In the genomic region with DNA sequence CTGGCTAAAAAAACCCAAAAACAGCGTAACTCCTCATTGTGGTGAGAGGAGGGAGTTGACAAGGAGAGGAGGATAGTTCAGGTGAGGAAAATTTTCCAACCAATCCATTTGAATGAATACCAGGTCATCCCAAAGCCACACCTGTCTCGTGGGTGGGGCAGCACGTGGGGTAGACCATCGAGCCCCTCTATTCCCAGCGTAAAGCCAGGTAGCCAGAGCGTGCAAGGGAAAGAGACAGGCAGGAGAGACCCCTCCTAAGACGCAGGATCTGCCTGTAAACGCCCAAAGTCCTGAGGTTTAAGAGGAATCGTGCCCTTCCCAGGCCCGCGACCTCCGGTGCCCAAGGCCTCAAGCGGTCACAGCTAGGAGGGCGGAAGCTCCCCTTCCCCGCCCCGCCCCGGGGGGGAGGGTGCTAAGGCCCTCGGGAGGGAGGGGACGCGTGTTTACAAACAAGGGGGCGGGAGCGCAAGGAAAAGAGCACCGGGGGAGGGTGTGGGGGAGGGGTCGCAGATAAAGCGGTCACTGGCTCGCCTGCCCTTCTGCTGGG, we compare ENCODE assay signal across 1 cellular context.
A peak's percentile ranks its signal among the peaks of the same experiment; 100 is the strongest.
TF ChIP-seq lines count a peak whose summit lies in the region.

No MANE protein-coding gene starts in this region.

TF ChIP-seq in K562, 482 proteins besides CTCF, POLR2A, EP300 and RAD21 (continued from another document and continues in another):
- TF ChIP-seq, protein P1, sequence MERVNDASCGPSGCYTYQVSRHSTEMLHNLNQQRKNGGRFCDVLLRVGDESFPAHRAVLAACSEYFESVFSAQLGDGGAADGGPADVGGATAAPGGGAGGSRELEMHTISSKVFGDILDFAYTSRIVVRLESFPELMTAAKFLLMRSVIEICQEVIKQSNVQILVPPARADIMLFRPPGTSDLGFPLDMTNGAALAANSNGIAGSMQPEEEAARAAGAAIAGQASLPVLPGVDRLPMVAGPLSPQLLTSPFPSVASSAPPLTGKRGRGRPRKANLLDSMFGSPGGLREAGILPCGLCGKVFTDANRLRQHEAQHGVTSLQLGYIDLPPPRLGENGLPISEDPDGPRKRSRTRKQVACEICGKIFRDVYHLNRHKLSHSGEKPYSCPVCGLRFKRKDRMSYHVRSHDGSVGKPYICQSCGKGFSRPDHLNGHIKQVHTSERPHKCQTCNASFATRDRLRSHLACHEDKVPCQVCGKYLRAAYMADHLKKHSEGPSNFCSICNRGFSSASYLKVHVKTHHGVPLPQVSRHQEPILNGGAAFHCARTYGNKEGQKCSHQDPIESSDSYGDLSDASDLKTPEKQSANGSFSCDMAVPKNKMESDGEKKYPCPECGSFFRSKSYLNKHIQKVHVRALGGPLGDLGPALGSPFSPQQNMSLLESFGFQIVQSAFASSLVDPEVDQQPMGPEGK (CRISPR knock-in tag; IDR thresholded peaks at IDR 0.05; ENCODE audit: borderline replicate concordance) = no peak
- TF ChIP-seq LEF1 (IDR thresholded peaks at IDR 0.05) (0 out of 2 replicates have a peak, but pooled peaks have one; percentile 66), GATAD2A (IDR thresholded peaks at IDR 0.05) (no peak), HDAC2 (IDR thresholded peaks at IDR 0.05) (peak; percentile 66; the same call in 1 of the 2 replicates), KLF16 (IDR thresholded peaks at IDR 0.05) (0 out of 2 replicates have a peak, but pooled peaks have one; percentile 26), FOXP1 (CRISPR knock-in tag; IDR thresholded peaks at IDR 0.05) (peak; percentile 99), NR1H2 (CRISPR knock-in tag; IDR thresholded peaks at IDR 0.05) (no peak), ZNF354B (CRISPR knock-in tag; IDR thresholded peaks at IDR 0.05) (no peak), MBD2 (IDR thresholded peaks at IDR 0.05; ENCODE audit: borderline replicate concordance, low read depth) (no peak; the same call in 1 of the 2 replicates), ZNF551 (CRISPR knock-in tag; IDR thresholded peaks at IDR 0.05) (no peak), LCOR (CRISPR knock-in tag; IDR thresholded peaks at IDR 0.05) (peak; percentile 61), KLF6 (CRISPR knock-in tag; IDR thresholded peaks at IDR 0.05; ENCODE audit: borderline replicate concordance) (peak; percentile 25; the same call in 1 of the 2 replicates), TAF9B (IDR thresholded peaks at IDR 0.05; ENCODE audit: partially characterized antibody) (no peak), ZNF175 (CRISPR knock-in tag; IDR thresholded peaks at IDR 0.05; ENCODE audit: low read depth) (peak; percentile 60; the same call in 1 of the 2 replicates), MAFF (IDR thresholded peaks at IDR 0.05; ENCODE audit: low read length) (no peak), CHD1 (IDR thresholded peaks at IDR 0.05; ENCODE audit: low read length) (no peak), CBFB (CRISPR knock-in tag; IDR thresholded peaks at IDR 0.05) (no peak), SAFB2 (IDR thresholded peaks at IDR 0.05; ENCODE audit: borderline replicate concordance, low read depth, low read length, severe bottlenecking) (no peak), JUND (IDR thresholded peaks at IDR 0.05; ENCODE audit: borderline replicate concordance, low read depth, low read length) (no peak), JUND (tag; IDR thresholded peaks at IDR 0.05; ENCODE audit: borderline replicate concordance, low read depth, low read length) (peak; percentile 47; the same call in 1 of the 3 replicates), RBM34 (IDR thresholded peaks at IDR 0.05; ENCODE audit: borderline replicate concordance, insufficient read depth, low read length) (no peak), ZNF224 (CRISPR knock-in tag; IDR thresholded peaks at IDR 0.05) (no peak), ZNF140 (CRISPR knock-in tag; IDR thresholded peaks at IDR 0.05) (no peak), ZNF212 (CRISPR knock-in tag; IDR thresholded peaks at IDR 0.05) (no peak), MCM5 (IDR thresholded peaks at IDR 0.05; ENCODE audit: low read depth) (no peak), JUN (IDR thresholded peaks at IDR 0.05; ENCODE audit: borderline replicate concordance, low read depth, low read length) (no peak), JUN (CRISPR knock-in tag; IDR thresholded peaks at IDR 0.05; ENCODE audit: borderline replicate concordance) (0 out of 2 replicates have a peak, but pooled peaks have one; percentile 41), KLF13 (tag; IDR thresholded peaks at IDR 0.05; ENCODE audit: borderline replicate concordance, low read depth) (peak; percentile 49; the same call in 1 of the 2 replicates), NFATC3 (IDR thresholded peaks at IDR 0.05) (no peak), RUNX1 (IDR thresholded peaks at IDR 0.05; ENCODE audit: low read depth) (no peak), RBM15 (IDR thresholded peaks at IDR 0.05; ENCODE audit: insufficient read depth, low read length) (no peak), SMARCA5 (IDR thresholded peaks at IDR 0.05) (no peak), STAT5A (IDR thresholded peaks at IDR 0.05; ENCODE audit: borderline replicate concordance, low read length) (no peak), CHD2 (IDR thresholded peaks at IDR 0.05; ENCODE audit: low read depth, low read length) (no peak), MTA3 (IDR thresholded peaks at IDR 0.05; ENCODE audit: borderline replicate concordance) (no peak), SIN3B (IDR thresholded peaks at IDR 0.05; ENCODE audit: low read depth) (no peak), CBX3 (IDR thresholded peaks at IDR 0.05; ENCODE audit: borderline replicate concordance in 1 of 2, low read length in 2 of 2) (no peak), YY1 (IDR thresholded peaks at IDR 0.05; ENCODE audit: borderline replicate concordance in 1 of 3, control insufficient read depth in 1 of 3, extremely low read depth in 1 of 3, insufficient read depth in 3 of 3, insufficient read length in 1 of 3, insufficient replicate concordance in 2 of 3, low read depth in 1 of 3, low read length in 2 of 3) (no peak), ARID2 (IDR thresholded peaks at IDR 0.05) (no peak), MXI1 (IDR thresholded peaks at IDR 0.05; ENCODE audit: low read depth, low read length) (no peak; the same call in 1 of the 2 replicates), MAFG (tag; conservative IDR thresholded peaks at IDR 0.05) (no peak), MYNN (IDR thresholded peaks at IDR 0.05) (no peak), MYNN (CRISPR knock-in tag; IDR thresholded peaks at IDR 0.05) (no peak), ARNT (IDR thresholded peaks at IDR 0.05) (no peak), SIN3A (IDR thresholded peaks at IDR 0.05; ENCODE audit: borderline replicate concordance in 2 of 2, control insufficient read depth in 1 of 2, low read depth in 2 of 2, low read length in 2 of 2) (peak in 1 of 2 experiments; percentile 66; a peak in 1 of 4 replicates), NONO (IDR thresholded peaks at IDR 0.05; ENCODE audit: low read depth in 2 of 2, low read length in 1 of 2) (no peak), SMAD2 (IDR thresholded peaks at IDR 0.05; ENCODE audit: low read depth, low read length) (no peak), PHF20 (IDR thresholded peaks at IDR 0.05; ENCODE audit: partially characterized antibody) (no peak), CREB1 (IDR thresholded peaks at IDR 0.05) (no peak), CREB1 (CRISPR knock-in tag; IDR thresholded peaks at IDR 0.05) (no peak), TSC22D4 (tag; IDR thresholded peaks at IDR 0.05) (no peak), SMC3 (conservative IDR thresholded peaks at IDR 0.05; ENCODE audit: insufficient read depth, low read depth, low read length) (no peak), HDAC1 (IDR thresholded peaks at IDR 0.05) (peak; percentile 58 to 87; a peak in 3 of 4 replicates), RAD51 (IDR thresholded peaks at IDR 0.05; ENCODE audit: borderline replicate concordance, low read depth) (no peak), SP2 (IDR thresholded peaks at IDR 0.05; ENCODE audit: extremely low read depth, low read depth, low read length, poor library complexity, severe bottlenecking) (no peak), HMGN3 (IDR thresholded peaks at IDR 0.05; ENCODE audit: borderline replicate concordance, extremely low read depth, insufficient read length, low read depth, low read length) (no peak), WHSC1 (IDR thresholded peaks at IDR 0.05; ENCODE audit: low read length) (no peak), SRSF1 (IDR thresholded peaks at IDR 0.05; ENCODE audit: low read depth, low read length) (no peak), HNRNPUL1 (IDR thresholded peaks at IDR 0.05; ENCODE audit: low read length) (no peak), EP400 (IDR thresholded peaks at IDR 0.05) (peak; percentile 83; the same call in 1 of the 2 replicates), NCOA1 (IDR thresholded peaks at IDR 0.05; ENCODE audit: low read depth) (peak; percentile 29; the same call in 1 of the 2 replicates), FOXA1 (IDR thresholded peaks at IDR 0.05; ENCODE audit: borderline replicate concordance) (no peak), CAMTA2 (CRISPR knock-in tag; conservative IDR thresholded peaks at IDR 0.05) (no peak)
- TF ChIP-seq, protein P2, sequence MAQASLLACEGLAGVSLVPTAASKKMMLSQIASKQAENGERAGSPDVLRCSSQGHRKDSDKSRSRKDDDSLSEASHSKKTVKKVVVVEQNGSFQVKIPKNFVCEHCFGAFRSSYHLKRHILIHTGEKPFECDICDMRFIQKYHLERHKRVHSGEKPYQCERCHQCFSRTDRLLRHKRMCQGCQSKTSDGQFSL (CRISPR knock-in tag; IDR thresholded peaks at IDR 0.05) = no peak
- TF ChIP-seq, protein P2 (tag; IDR thresholded peaks at IDR 0.05) = no peak
- TF ChIP-seq, protein P3, sequence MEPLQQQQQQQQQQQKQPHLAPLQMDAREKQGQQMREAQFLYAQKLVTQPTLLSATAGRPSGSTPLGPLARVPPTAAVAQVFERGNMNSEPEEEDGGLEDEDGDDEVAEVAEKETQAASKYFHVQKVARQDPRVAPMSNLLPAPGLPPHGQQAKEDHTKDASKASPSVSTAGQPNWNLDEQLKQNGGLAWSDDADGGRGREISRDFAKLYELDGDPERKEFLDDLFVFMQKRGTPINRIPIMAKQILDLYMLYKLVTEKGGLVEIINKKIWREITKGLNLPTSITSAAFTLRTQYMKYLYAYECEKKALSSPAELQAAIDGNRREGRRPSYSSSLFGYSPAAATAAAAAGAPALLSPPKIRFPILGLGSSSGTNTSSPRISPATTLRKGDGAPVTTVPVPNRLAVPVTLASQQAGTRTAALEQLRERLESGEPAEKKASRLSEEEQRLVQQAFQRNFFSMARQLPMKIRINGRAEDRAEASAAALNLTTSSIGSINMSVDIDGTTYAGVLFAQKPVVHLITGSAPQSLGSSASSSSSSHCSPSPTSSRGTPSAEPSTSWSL (CRISPR knock-in tag; IDR thresholded peaks at IDR 0.05; ENCODE audit: borderline replicate concordance) = no peak
- TF ChIP-seq, protein P4, sequence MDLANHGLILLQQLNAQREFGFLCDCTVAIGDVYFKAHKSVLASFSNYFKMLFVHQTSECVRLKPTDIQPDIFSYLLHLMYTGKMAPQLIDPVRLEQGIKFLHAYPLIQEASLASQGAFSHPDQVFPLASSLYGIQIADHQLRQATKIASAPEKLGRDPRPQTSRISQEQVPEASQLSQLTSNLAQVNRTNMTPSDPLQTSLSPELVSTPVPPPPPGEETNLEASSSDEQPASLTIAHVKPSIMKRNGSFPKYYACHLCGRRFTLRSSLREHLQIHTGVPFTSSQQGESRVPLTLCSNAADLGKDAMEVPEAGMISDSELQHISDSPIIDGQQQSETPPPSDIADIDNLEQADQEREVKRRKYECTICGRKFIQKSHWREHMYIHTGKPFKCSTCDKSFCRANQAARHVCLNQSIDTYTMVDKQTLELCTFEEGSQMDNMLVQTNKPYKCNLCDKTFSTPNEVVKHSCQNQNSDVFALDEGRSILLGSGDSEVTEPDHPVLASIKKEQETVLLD (IDR thresholded peaks at IDR 0.05) = peak; percentile 46; the same call in 1 of the 2 replicates
- TF ChIP-seq, protein P5, sequence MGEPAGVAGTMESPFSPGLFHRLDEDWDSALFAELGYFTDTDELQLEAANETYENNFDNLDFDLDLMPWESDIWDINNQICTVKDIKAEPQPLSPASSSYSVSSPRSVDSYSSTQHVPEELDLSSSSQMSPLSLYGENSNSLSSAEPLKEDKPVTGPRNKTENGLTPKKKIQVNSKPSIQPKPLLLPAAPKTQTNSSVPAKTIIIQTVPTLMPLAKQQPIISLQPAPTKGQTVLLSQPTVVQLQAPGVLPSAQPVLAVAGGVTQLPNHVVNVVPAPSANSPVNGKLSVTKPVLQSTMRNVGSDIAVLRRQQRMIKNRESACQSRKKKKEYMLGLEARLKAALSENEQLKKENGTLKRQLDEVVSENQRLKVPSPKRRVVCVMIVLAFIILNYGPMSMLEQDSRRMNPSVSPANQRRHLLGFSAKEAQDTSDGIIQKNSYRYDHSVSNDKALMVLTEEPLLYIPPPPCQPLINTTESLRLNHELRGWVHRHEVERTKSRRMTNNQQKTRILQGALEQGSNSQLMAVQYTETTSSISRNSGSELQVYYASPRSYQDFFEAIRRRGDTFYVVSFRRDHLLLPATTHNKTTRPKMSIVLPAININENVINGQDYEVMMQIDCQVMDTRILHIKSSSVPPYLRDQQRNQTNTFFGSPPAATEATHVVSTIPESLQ (CRISPR knock-in tag; IDR thresholded peaks at IDR 0.05) = no peak
- TF ChIP-seq, protein P6, sequence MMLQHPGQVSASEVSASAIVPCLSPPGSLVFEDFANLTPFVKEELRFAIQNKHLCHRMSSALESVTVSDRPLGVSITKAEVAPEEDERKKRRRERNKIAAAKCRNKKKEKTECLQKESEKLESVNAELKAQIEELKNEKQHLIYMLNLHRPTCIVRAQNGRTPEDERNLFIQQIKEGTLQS (IDR thresholded peaks at IDR 0.05) = no peak
- TF ChIP-seq, protein P6 (CRISPR knock-in tag; conservative IDR thresholded peaks at IDR 0.05) = no peak
- TF ChIP-seq, protein P7, sequence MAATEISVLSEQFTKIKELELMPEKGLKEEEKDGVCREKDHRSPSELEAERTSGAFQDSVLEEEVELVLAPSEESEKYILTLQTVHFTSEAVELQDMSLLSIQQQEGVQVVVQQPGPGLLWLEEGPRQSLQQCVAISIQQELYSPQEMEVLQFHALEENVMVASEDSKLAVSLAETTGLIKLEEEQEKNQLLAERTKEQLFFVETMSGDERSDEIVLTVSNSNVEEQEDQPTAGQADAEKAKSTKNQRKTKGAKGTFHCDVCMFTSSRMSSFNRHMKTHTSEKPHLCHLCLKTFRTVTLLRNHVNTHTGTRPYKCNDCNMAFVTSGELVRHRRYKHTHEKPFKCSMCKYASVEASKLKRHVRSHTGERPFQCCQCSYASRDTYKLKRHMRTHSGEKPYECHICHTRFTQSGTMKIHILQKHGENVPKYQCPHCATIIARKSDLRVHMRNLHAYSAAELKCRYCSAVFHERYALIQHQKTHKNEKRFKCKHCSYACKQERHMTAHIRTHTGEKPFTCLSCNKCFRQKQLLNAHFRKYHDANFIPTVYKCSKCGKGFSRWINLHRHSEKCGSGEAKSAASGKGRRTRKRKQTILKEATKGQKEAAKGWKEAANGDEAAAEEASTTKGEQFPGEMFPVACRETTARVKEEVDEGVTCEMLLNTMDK (IDR thresholded peaks at IDR 0.05; ENCODE audit: borderline replicate concordance, insufficient read depth, low read depth, low read length, poor library complexity, severe bottlenecking) = no peak
